34 cellular contexts compared by ENCODE assay signal in genomic region chr6:144919573-144919972, GRCh38.
"Had no signal": no experiment of that assay in that cellular context is flagged by ENCODE, and none has a peak within 500 bp of the region (broad histone marks: within the 10 kb centered on the region; RNA-seq: fewer than 3 reads in every experiment).

No MANE protein-coding gene starts in this region.

- H3K9me3 Mint-ChIP-seq: activated CD4-positive, alpha-beta T cell treated with anti-CD3 and anti-CD28 coated beads, Interleukin-2, amount 10 ng/mL, durations not matched to agents 24 days and 14 days; activated CD8-positive, alpha-beta T cell treated with anti-CD3 and anti-CD28 coated beads for 36 hours; activated naive CD4-positive, alpha-beta T cell treated with anti-CD3 and anti-CD28 coated beads for 36 hours; activated naive CD4-positive, alpha-beta T cell treated with anti-CD3 and anti-CD28 coated beads, Interleukin-2, amount 50 U/mL, for 72 hours; activated T-cell treated with anti-CD3 and anti-CD28 coated beads, Interleukin-2, amount 50 U/mL, for 4 hours; activated T-helper 1 cell treated with anti-CD3 and anti-CD28 coated beads, Interleukin-12 subunit alpha, Interleukin-12 subunit beta, Interleukin-2, Interleukin-4 antibody, amounts not matched to agents 30 ng/mL and 10 ng/mL and 1 ng/mL, durations not matched to agents 14 hours and 24 hours and 36 hours had no signal

- H3K27me3 ChIP-seq: adrenal gland, SJCRH30 had no signal

- H3K4me2 ChIP-seq: KMS-11 had no signal

- FAIRE-seq: astrocyte, bronchial epithelial cell had no signal

- H3K27ac Mint-ChIP-seq: activated CD4-positive, alpha-beta T cell treated with anti-CD3 and anti-CD28 coated beads, Interleukin-2, amount 10 ng/mL, durations not matched to agents 24 days and 14 days; activated CD8-positive, alpha-beta T cell treated with anti-CD3 and anti-CD28 coated beads for 36 hours; activated naive CD4-positive, alpha-beta T cell treated with anti-CD3 and anti-CD28 coated beads for 36 hours; activated naive CD4-positive, alpha-beta T cell treated with anti-CD3 and anti-CD28 coated beads, Interleukin-2, amount 50 U/mL, for 72 hours; activated T-helper 1 cell treated with anti-CD3 and anti-CD28 coated beads, Interleukin-12 subunit alpha, Interleukin-12 subunit beta, Interleukin-2, Interleukin-4 antibody, amounts not matched to agents 30 ng/mL and 10 ng/mL and 1 ng/mL, durations not matched to agents 14 hours and 24 hours and 36 hours; brain had no signal

- DNase-seq: activated CD4-positive, alpha-beta T cell treated with anti-CD3 and anti-CD28 coated beads, Interleukin-2, amount 10 ng/mL, durations not matched to agents 24 days and 14 days; activated CD4-positive, alpha-beta T cell treated with anti-CD3 and anti-CD28 coated beads, Interleukin-2, amount 50 U/mL, for 4 hours; activated CD8-positive, alpha-beta T cell treated with anti-CD3 and anti-CD28 coated beads for 36 hours; activated gamma-delta T cell treated with Interleukin-2 at 50 U/mL for 16 hours; activated naive CD4-positive, alpha-beta T cell treated with anti-CD3 and anti-CD28 coated beads for 36 hours; activated T-cell treated with anti-CD3 and anti-CD28 coated beads for 4 hours; activated T-cell treated with anti-CD3 and anti-CD28 coated beads, Interleukin-2, amount 50 U/mL, for 4 hours; adrenal gland; caudate nucleus; cerebellar nuclear complex; MM.1S; NCI-H1092 treated with DMSO at 0.1 percent for 48 hours; NCI-H1417; NCI-H146; NCI-H187; NCI-H2029 treated with DMSO at 0.1 percent for 48 hours; NCI-H2107; NCI-H2171; NCI-H510A; NCI-H526; NCI-H748 treated with DMSO at 0.1 percent for 48 hours; OCI-M1; SHP77; SJCRH30; T1000; WERI-Rb-1 had no signal

- H3K9ac ChIP-seq: KMS-11 had no signal

- ATAC-seq: activated CD8-positive, alpha-beta T cell treated with anti-CD3 and anti-CD28 coated beads for 36 hours; activated naive CD4-positive, alpha-beta T cell treated with anti-CD3 and anti-CD28 coated beads, Interleukin-2, amount 50 U/mL, for 72 hours; activated T-cell treated with anti-CD3 and anti-CD28 coated beads, Interleukin-2, amount 50 U/mL, for 4 hours; Panc1 had no signal

- H3K9me3 ChIP-seq: adrenal gland, SJCRH30 had no signal

- H3K36me3 Mint-ChIP-seq: activated naive CD4-positive, alpha-beta T cell treated with anti-CD3 and anti-CD28 coated beads, Interleukin-2, amount 50 U/mL, for 72 hours; brain had no signal

- H3K4me3 Mint-ChIP-seq: activated CD4-positive, alpha-beta T cell treated with anti-CD3 and anti-CD28 coated beads, Interleukin-2, amount 10 ng/mL, durations not matched to agents 24 days and 14 days; activated CD8-positive, alpha-beta T cell treated with anti-CD3 and anti-CD28 coated beads for 36 hours; activated naive CD4-positive, alpha-beta T cell treated with anti-CD3 and anti-CD28 coated beads for 36 hours; activated T-cell treated with anti-CD3 and anti-CD28 coated beads, Interleukin-2, amount 50 U/mL, for 4 hours; activated T-helper 1 cell treated with anti-CD3 and anti-CD28 coated beads, Interleukin-12 subunit alpha, Interleukin-12 subunit beta, Interleukin-2, Interleukin-4 antibody, amounts not matched to agents 30 ng/mL and 10 ng/mL and 1 ng/mL, durations not matched to agents 14 hours and 24 hours and 36 hours; brain had no signal

- H3K27ac ChIP-seq: adrenal gland, KMS-11, SJCRH30, SK-N-MC, WERI-Rb-1 had no signal

- H3K4me3 ChIP-seq: adrenal gland, SJCRH30, SK-N-MC had no signal

- H3K4me1 ChIP-seq: adrenal gland, SJCRH30 had no signal

- H3K36me3 ChIP-seq: adrenal gland, SJCRH30, WERI-Rb-1 had no signal
